Comparison of ENCODE assay signal across 8 cellular contexts in the genomic region with DNA sequence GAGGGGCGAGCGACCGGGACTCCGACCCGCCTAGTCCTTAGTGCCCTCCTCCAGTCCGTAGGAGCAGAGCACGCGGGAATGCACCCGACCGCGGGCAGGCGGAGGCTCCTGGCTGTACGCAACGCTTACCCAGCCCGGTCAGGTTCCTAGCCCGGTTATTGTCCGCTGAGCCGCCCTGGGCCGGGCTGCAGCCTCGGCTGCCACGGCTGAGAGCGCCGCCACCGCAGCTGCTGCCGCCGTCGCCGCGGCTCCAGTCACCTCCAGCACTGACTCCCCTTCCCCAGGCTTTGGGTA. TPM values are rescaled to one million over a fixed set of nuclear protein-coding genes. Genes with fewer than 3 reads are reported as not detected.
A peak's percentile ranks its signal among the peaks of the same experiment; 100 is the strongest.
DNase-seq lines count a peak whose midpoint lies in the region; ATAC-seq lines count a peak whose summit lies in the region.

Gene AMER1, minus strand, starts transcription at position 268 of the 294 bp plus-strand sequence. CDS start 12,422 bp downstream, outside the sequence.

- H3K14ac ChIP-seq in neuronal stem cell (ENCODE audit: low read length): peak within 1 kb of the TSS; percentile 56

- H3K18ac ChIP-seq in neuronal stem cell (ENCODE audit: low read length): peak within 1 kb of the TSS; percentile 90

- H3K4me2 ChIP-seq in neuronal stem cell (ENCODE audit: insufficient read depth, low read length, poor library complexity, severe bottlenecking): peak within 1 kb of the TSS; percentile 62

- no peak within 1 kb of the TSS for H2BK15ac ChIP-seq in neuronal stem cell (ENCODE audit: low read length)

- H3K27me3 Mint-ChIP-seq in activated CD4-positive, alpha-beta T cell treated with anti-CD3 and anti-CD28 coated beads, Interleukin-2, amount 10 ng/mL, durations not matched to agents 24 days and 14 days: no peaks in the 10 kb centered on the region

- peak within 1 kb of the TSS; percentile 94 for H3K27ac Mint-ChIP-seq in activated CD4-positive, alpha-beta T cell treated with anti-CD3 and anti-CD28 coated beads, Interleukin-2, amount 10 ng/mL, durations not matched to agents 24 days and 14 days

- no peak within 1 kb of the TSS for H3K4ac ChIP-seq in neuronal stem cell (ENCODE audit: low read length)

- peak within 1 kb of the TSS; percentile 93 for H2AFZ ChIP-seq in neuronal stem cell (ENCODE audit: low read length)

- H3K4me1 Mint-ChIP-seq in activated CD4-positive, alpha-beta T cell treated with anti-CD3 and anti-CD28 coated beads, Interleukin-2, amount 10 ng/mL, durations not matched to agents 24 days and 14 days: peaks cover 10% of the 10 kb centered on the region

- no peak within 1 kb of the TSS for H2BK5ac ChIP-seq in neuronal stem cell (ENCODE audit: low read length)

- H3K23ac ChIP-seq in neuronal stem cell (ENCODE audit: low read depth, low read length, poor library complexity): no peak within 1 kb of the TSS

- no peak within 1 kb of the TSS for H2BK120ac ChIP-seq in neuronal stem cell (ENCODE audit: low read depth, low read length)

- peaks cover 5% of the 10 kb centered on the region for H3K79me1 ChIP-seq in neuronal stem cell (ENCODE audit: low read depth, low read length)

- no peak within 1 kb of the TSS for H2BK12ac ChIP-seq in neuronal stem cell (ENCODE audit: low read length)

- H3K4me1 ChIP-seq in neuronal stem cell (ENCODE audit: control insufficient read depth in 2 of 2, insufficient read depth in 1 of 2, low read depth in 1 of 2, low read length in 2 of 2): peaks cover 5% of the 10 kb centered on the region in 2 donors

- H3K27ac ChIP-seq in epithelial cell of prostate (peak within 1 kb of the TSS; percentile 76), neuronal stem cell (replicated peaks; ENCODE audit: low read length) (peak within 1 kb of the TSS; percentile 72)

- peak within 1 kb of the TSS; percentile 62 to 91 for H3K4me3 ChIP-seq in neuronal stem cell (ENCODE audit: low read length in 2 of 2)

- no peaks in the 10 kb centered on the region for H3K36me3 Mint-ChIP-seq in activated CD4-positive, alpha-beta T cell treated with anti-CD3 and anti-CD28 coated beads, Interleukin-2, amount 10 ng/mL, durations not matched to agents 24 days and 14 days (ENCODE audit: low read depth)

- H3K9me3 Mint-ChIP-seq in activated CD4-positive, alpha-beta T cell treated with anti-CD3 and anti-CD28 coated beads, Interleukin-2, amount 10 ng/mL, durations not matched to agents 24 days and 14 days: no peaks in the 10 kb centered on the region

- no peaks in the 10 kb centered on the region for H3K27me3 ChIP-seq in neuronal stem cell (ENCODE audit: control insufficient read depth in 3 of 3, insufficient read depth in 3 of 3, low read depth in 1 of 3, low read length in 3 of 3)

- H4K91ac ChIP-seq in neuronal stem cell (ENCODE audit: low read depth, low read length, poor library complexity): no peak within 1 kb of the TSS

- intact Hi-C loops in activated CD4-positive, alpha-beta T cell treated with anti-CD3 and anti-CD28 coated beads, Interleukin-2, amount 10 ng/mL, durations not matched to agents 24 days and 14 days (cut with micrococcal nuclease): loop anchor here (1.0 to 10.0 kb wide), 3 partner anchors 190 to 829 kb away; partner anchors contain the start of genes MTMR8 and ZC3H12B

- H4K8ac ChIP-seq in neuronal stem cell (ENCODE audit: low read depth, low read length): no peak within 1 kb of the TSS

- H3K36me3 ChIP-seq in neuronal stem cell (replicated peaks in 1 of 2; ENCODE audit: control insufficient read depth in 2 of 2, insufficient read depth in 2 of 2, low read length in 2 of 2): no peaks in the 10 kb centered on the region

- no CpG with 5 or more reads among the region's 29 CpGs for WGBS in neuronal stem cell (ENCODE audit: extremely low coverage in 2 of 2, insufficient read length in 2 of 2, insufficient replicate concordance in 1 of 2), 2 donors

- no peaks in the 10 kb centered on the region for H3K9me3 ChIP-seq in neuronal stem cell (replicated peaks in 1 of 2; ENCODE audit: control insufficient read depth in 2 of 2, insufficient read depth in 1 of 2, low read depth in 1 of 2, low read length in 2 of 2)

- H3K4me3 Mint-ChIP-seq in activated CD4-positive, alpha-beta T cell treated with anti-CD3 and anti-CD28 coated beads, Interleukin-2, amount 10 ng/mL, durations not matched to agents 24 days and 14 days: peak within 1 kb of the TSS; percentile 89

- ATAC-seq in HG02870 (IDR thresholded peaks at IDR 0.05; ENCODE audit: unreplicated experiment): peak; percentile 41

- no peak for DNase-seq in activated CD4-positive, alpha-beta T cell treated with anti-CD3 and anti-CD28 coated beads, Interleukin-2, amount 10 ng/mL, durations not matched to agents 24 days and 14 days
- no peak for DNase-seq in activated CD4-positive, alpha-beta T cell treated with anti-CD3 and anti-CD28 coated beads for 4 hours
- DNase-seq in RKO (ENCODE audit: low spot score) (peak; percentile 60), epithelial cell of prostate (ENCODE audit: low read depth, low spot score) (no peak), neuronal stem cell (ENCODE audit: low spot score) (no peak), NCI-H1417 (lab: John Stamatoyannopoulos, UW) (no peak), NCI-H187 (lab: John Stamatoyannopoulos, UW) (no peak)

- peak within 1 kb of the TSS; percentile 35 for H2AK5ac ChIP-seq in neuronal stem cell (ENCODE audit: low read depth, low read length)

- H3K9ac ChIP-seq in neuronal stem cell (ENCODE audit: low read depth, low read length, poor library complexity): peak within 1 kb of the TSS; percentile 86

RNA-seq across cellular contexts. Expression of gene AMER1, which starts in this region (rescaled TPM):
- total RNA-seq in activated CD4-positive, alpha-beta T cell treated with anti-CD3 and anti-CD28 coated beads, Interleukin-2, amount 10 ng/mL, durations not matched to agents 24 days and 14 days: 6.2 and 6.5 TPM in 2 replicates
- 4.4 TPM for polyA plus RNA-seq in neuronal stem cell (2013, experiment 1 of 2)
- polyA plus RNA-seq in neuronal stem cell (2013, experiment 2 of 2): 4.5 TPM
